ENCODE assay signal across 6 cellular contexts in the genomic region with DNA sequence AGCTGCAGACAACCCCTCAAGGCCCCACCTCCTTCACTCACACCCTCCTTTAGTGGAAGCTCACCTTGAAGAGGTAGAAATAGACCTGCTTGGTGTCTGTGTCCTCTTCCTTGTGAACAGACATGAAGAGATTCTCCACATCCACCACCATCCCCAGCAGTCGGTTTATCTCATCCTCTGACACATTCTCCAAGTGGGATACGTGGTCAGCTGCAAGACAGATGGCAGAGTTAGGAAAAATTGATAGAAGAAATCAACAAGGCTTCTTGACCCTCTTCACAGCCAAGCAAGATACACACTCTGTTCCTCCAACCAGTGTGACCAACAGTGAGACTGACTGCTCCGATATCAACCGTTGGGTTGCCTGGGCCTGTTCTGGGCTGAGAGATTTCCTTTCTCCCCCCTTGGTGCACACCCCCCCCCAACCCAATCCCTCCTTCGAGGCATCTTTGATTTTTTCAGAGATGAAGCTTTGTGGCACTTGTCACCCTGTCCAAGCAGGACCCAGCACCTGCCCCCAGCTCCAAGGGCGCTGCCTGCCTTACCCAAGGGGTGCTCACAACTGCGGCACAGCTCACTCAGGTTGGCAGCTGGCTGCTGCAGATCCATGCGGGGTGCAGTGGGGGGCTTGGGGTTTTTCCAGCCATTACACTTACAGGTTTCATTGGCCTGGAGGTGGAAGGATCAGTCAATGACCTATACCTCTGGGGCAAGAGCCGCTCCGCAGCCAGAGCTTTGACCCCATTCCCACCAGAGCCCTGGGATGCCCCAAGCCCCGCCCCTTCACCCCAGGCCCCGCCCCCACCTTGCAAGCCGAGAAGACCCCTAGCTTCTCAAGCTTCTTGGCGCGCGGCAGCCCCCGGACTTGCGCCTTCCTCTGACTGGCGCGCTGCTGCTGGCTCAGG.
DNase-seq lines count a peak whose midpoint lies in the region; ATAC-seq and TF ChIP-seq lines count a peak whose summit lies in the region.

No MANE protein-coding gene starts in this region.

- no peak for TF ChIP-seq CTCF in C4-2B (conservative IDR thresholded peaks at IDR 0.05)

- DNase-seq in LoVo (ENCODE audit: low spot score) (peak; percentile 14), erythroblast (lab: John Stamatoyannopoulos, UW) (peak; percentile 37 to 55), 8988T (no peak)
- DNase-seq in stimulated activated CD4-positive, alpha-beta T cell treated with anti-CD3 and anti-CD28 coated beads, Interleukin-2, amount 100 ng/mL, for 48 hours = peak; percentile 18 to 28

- TF ChIP-seq POLR2A in erythroblast (IDR thresholded peaks at IDR 0.05; ENCODE audit: low read length) = no peak

- H3K27ac ChIP-seq in C4-2B = peak overlapping the region; percentile 86

- no peak for ATAC-seq in HG03520 (IDR thresholded peaks at IDR 0.05; ENCODE audit: unreplicated experiment)
